ENCODE assay signal across 9 cellular contexts in the genomic region with DNA sequence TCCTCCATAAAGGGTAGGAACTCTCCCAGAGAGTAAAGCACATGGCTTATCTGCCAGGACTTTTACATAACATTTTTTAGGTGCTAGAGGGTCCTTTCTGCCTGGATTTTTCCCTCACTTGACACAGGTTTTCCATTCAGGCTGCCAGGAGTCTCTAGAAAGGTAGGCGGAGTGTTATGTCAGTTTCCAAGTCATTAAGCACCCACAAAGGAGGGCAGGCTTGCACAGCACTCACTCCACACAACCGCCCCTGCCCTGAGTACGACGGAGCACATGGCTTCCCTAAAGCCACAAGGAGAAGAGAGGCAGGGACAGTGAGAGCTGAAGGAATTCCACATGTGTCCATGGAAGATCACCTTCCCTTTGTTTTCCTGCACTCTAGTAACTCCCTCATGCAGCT. TPM values are rescaled to one million over a fixed set of nuclear protein-coding genes. Genes with fewer than 3 reads are reported as not detected.
DNase-seq lines count a peak whose midpoint lies in the region; ATAC-seq and TF ChIP-seq lines count a peak whose summit lies in the region.
"Had no signal": no experiment of that assay in that cellular context is flagged by ENCODE, and none has a peak within 500 bp of the region (broad histone marks: within the 10 kb centered on the region; RNA-seq: fewer than 3 reads in every experiment).

No MANE protein-coding gene starts in this region.

- TF ChIP-seq CTCF in body of pancreas (IDR thresholded peaks at IDR 0.05) (no peak), tibial artery (IDR thresholded peaks at IDR 0.05) (no peak), GM10248 (IDR thresholded peaks at IDR 0.05; ENCODE audit: control extremely low read depth, extremely low read depth, low read depth, missing control alignments) (no peak)

- peak overlapping the region; percentile 70 for H3K9ac ChIP-seq in mesenchymal stem cell (ENCODE audit: low read length)

- intact Hi-C loops in body of pancreas (cut with DNase I) = no loop called here
- intact Hi-C loops in tibial artery (cut with DNase I; ENCODE audit: low total_unique reads) = no loop called here

- DNase-seq in activated T-cell treated with anti-CD3 and anti-CD28 coated beads, Interleukin-2, amount 50 U/mL, for 72 hours = no peak
- DNase-seq in activated T-cell treated with anti-CD3 and anti-CD28 coated beads, Interleukin-2, amount 50 U/mL, for 48 hours = no peak
- DNase-seq in body of pancreas (no peak), mesenchymal stem cell (peak; percentile 50), tibial artery (no peak), germinal center (ENCODE audit: low spot score) (no peak), GM10248 (ENCODE audit: extremely low spot score) (no peak), AG08395 (ENCODE audit: low spot score) (no peak)
- DNase-seq: stimulated activated CD4-positive, alpha-beta T cell treated with anti-CD3 and anti-CD28 coated beads, Interleukin-4, amount 100 ng/mL, for 1 hour had no signal

- H3K4me2 ChIP-seq in mesenchymal stem cell (ENCODE audit: low read length, poor library complexity, severe bottlenecking) = no peak overlapping the region

- POLR2A ChIA-PET in GM10248 (lab: Yijun Ruan, JAX) = no interaction called here

- peak overlapping the region in 1 of 2 donors; percentile 11 for H3K4me3 Mint-ChIP-seq in activated T-cell treated with anti-CD3 and anti-CD28 coated beads, Interleukin-2, amount 50 U/mL, for 72 hours

- H2BK12ac ChIP-seq in mesenchymal stem cell (ENCODE audit: low read length in 2 of 2) = peak overlapping the region; percentile 80 to 90

- peak overlapping the region; percentile 84 for H4K91ac ChIP-seq in mesenchymal stem cell (ENCODE audit: low read length)

- H4K8ac ChIP-seq in mesenchymal stem cell (ENCODE audit: low read length) = no peak overlapping the region

- H3K36me3 ChIP-seq in body of pancreas (replicated peaks in 1 of 2; ENCODE audit: insufficient read depth in 1 of 2, low read depth in 2 of 2) = no peaks in the 10 kb centered on the region
- H3K36me3 ChIP-seq in mesenchymal stem cell (ENCODE audit: control insufficient read depth in 1 of 2, insufficient read depth in 2 of 2, low read depth in 1 of 2, low read length in 2 of 2) = peaks cover 0 to 8% of the 10 kb centered on the region in 2 experiments
- H3K36me3 ChIP-seq in tibial artery = no peaks in the 10 kb centered on the region

- H3K36me3 Mint-ChIP-seq in activated T-cell treated with anti-CD3 and anti-CD28 coated beads, Interleukin-2, amount 50 U/mL, for 72 hours (ENCODE audit: insufficient read depth in 2 of 2) = peaks cover 0 to 9% of the 10 kb centered on the region in 2 donors

- H3K79me1 ChIP-seq in mesenchymal stem cell (replicated peaks; ENCODE audit: low read length, poor library complexity, severe bottlenecking) = peaks cover 8% of the 10 kb centered on the region

- peak overlapping the region; percentile 39 to 85 for H3K4ac ChIP-seq in mesenchymal stem cell (ENCODE audit: low read depth in 1 of 2, low read length in 2 of 2)

- H3K27ac Mint-ChIP-seq in activated T-cell treated with anti-CD3 and anti-CD28 coated beads, Interleukin-2, amount 50 U/mL, for 72 hours = peak overlapping the region; percentile 87

- no peaks in the 10 kb centered on the region for H3K9me3 Mint-ChIP-seq in activated T-cell treated with anti-CD3 and anti-CD28 coated beads, Interleukin-2, amount 50 U/mL, for 72 hours

- peak overlapping the region; percentile 38 for H2BK120ac ChIP-seq in mesenchymal stem cell (ENCODE audit: low read depth, low read length)

- H3K27me3 Mint-ChIP-seq in activated T-cell treated with anti-CD3 and anti-CD28 coated beads, Interleukin-2, amount 50 U/mL, for 72 hours (ENCODE audit: low read depth) = no peaks in the 10 kb centered on the region

- H2AFZ ChIP-seq in mesenchymal stem cell (ENCODE audit: low read depth, low read length) = no peak overlapping the region

- no peak for ATAC-seq in activated T-cell treated with anti-CD3 and anti-CD28 coated beads, Interleukin-2, amount 50 U/mL, for 72 hours (replicated peaks in 1 of 2)
- ATAC-seq in body of pancreas = no peak

- H3K27ac ChIP-seq in body of pancreas = peak overlapping the region; percentile 20 to 54 (median 41)
- H3K27ac ChIP-seq in mesenchymal stem cell (ENCODE audit: low read length, poor library complexity, severe bottlenecking) = peak overlapping the region; percentile 63
- H3K27ac ChIP-seq in tibial artery = peak overlapping the region; percentile 67 to 85

- TF ChIP-seq POLR2A in body of pancreas (IDR thresholded peaks at IDR 0.05) = no peak

- no peak overlapping the region for H3K4me3 ChIP-seq in body of pancreas
- peak overlapping the region in 1 of 2 experiments; percentile 3 for H3K4me3 ChIP-seq in mesenchymal stem cell (ENCODE audit: insufficient read depth in 1 of 2, low read depth in 1 of 2, low read length in 2 of 2)
- no peak overlapping the region for H3K4me3 ChIP-seq in tibial artery

- H3K27me3 ChIP-seq in body of pancreas (no peaks in the 10 kb centered on the region), mesenchymal stem cell (ENCODE audit: control insufficient read depth in 1 of 2, insufficient read depth in 1 of 2, low read length in 2 of 2) (no peaks in the 10 kb centered on the region), tibial artery (no peaks in the 10 kb centered on the region)

- H3K9me3 ChIP-seq in body of pancreas = no peaks in the 10 kb centered on the region
- no peaks in the 10 kb centered on the region for H3K9me3 ChIP-seq in mesenchymal stem cell (ENCODE audit: control insufficient read depth, low read length)
- H3K9me3 ChIP-seq in tibial artery = no peaks in the 10 kb centered on the region

- H2BK5ac ChIP-seq in mesenchymal stem cell (ENCODE audit: low read depth, low read length, poor library complexity, severe bottlenecking) = no peak overlapping the region

- no peak overlapping the region for H3K14ac ChIP-seq in mesenchymal stem cell (ENCODE audit: low read length in 2 of 2)

- 90% methylated on average over 4 of the region's 4 CpGs for WGBS in body of pancreas, 2 donors
- WGBS in mesenchymal stem cell = 87% methylated on average over 4 of the region's 4 CpGs

- peak overlapping the region; percentile 16 to 91 for H3K18ac ChIP-seq in mesenchymal stem cell (ENCODE audit: low read depth in 1 of 2, low read length in 2 of 2)

- H3K23ac ChIP-seq in mesenchymal stem cell (ENCODE audit: low read length in 2 of 2) = peak overlapping the region in 1 of 2 experiments; percentile 57

- CTCF ChIA-PET in GM10248 (lab: Yijun Ruan, JAX) = interaction anchor here (1.0 to 1.1 kb wide), 2 partner anchors 113 to 225 kb away, joined by 3 read pairs; no protein-coding TSS in a partner anchor

- peaks cover 58% of the 10 kb centered on the region for H3K4me1 ChIP-seq in body of pancreas
- peaks cover 26% of the 10 kb centered on the region for H3K4me1 ChIP-seq in mesenchymal stem cell (ENCODE audit: control insufficient read depth, insufficient read depth, low read depth, low read length)
- H3K4me1 ChIP-seq in tibial artery = peaks cover 0 to 92% (median 81%) of the 10 kb centered on the region in 4 donors

- H2BK15ac ChIP-seq in mesenchymal stem cell (ENCODE audit: low read depth, poor library complexity, severe bottlenecking) = no peak overlapping the region

- peak overlapping the region; percentile 49 for H2AK5ac ChIP-seq in mesenchymal stem cell (ENCODE audit: low read length, severe bottlenecking)

- peaks cover 94% of the 10 kb centered on the region for H3K4me1 Mint-ChIP-seq in activated T-cell treated with anti-CD3 and anti-CD28 coated beads, Interleukin-2, amount 50 U/mL, for 72 hours (ENCODE audit: low read depth)

RNA-seq across cellular contexts. Expression of gene CAPZB, which starts 55.7 kb away (rescaled TPM):
- 100 to 1,000 TPM; 336 to 373 TPM for total RNA-seq in activated T-cell treated with anti-CD3 and anti-CD28 coated beads, Interleukin-2, amount 50 U/mL, for 72 hours
- total RNA-seq in body of pancreas = 10 to 100 TPM; 35.5 to 54.1 TPM
- polyA plus RNA-seq in mesenchymal stem cell (2013, experiment 1 of 2) = 431 TPM
- 426 TPM for polyA plus RNA-seq in mesenchymal stem cell (2013, experiment 2 of 2)

Comparison
In these comparisons a context has a peak if more than half of its experiments do, and no peak if none do; other contexts are left out.
1. RNA of gene CAPZB, which starts 55.7 kb away (total RNA-seq): 336 to 373 TPM in activated T-cell treated with anti-CD3 and anti-CD28 coated beads, Interleukin-2, amount 50 U/mL, for 72 hours; 35.5 to 54.1 TPM in body of pancreas; every median in the first group is over 4 times any median in the second.
2. Peak in every context shown above with its lines, with median percentiles within 50 percentile points of each other: H3K27ac ChIP-seq.